In the genomic region with DNA sequence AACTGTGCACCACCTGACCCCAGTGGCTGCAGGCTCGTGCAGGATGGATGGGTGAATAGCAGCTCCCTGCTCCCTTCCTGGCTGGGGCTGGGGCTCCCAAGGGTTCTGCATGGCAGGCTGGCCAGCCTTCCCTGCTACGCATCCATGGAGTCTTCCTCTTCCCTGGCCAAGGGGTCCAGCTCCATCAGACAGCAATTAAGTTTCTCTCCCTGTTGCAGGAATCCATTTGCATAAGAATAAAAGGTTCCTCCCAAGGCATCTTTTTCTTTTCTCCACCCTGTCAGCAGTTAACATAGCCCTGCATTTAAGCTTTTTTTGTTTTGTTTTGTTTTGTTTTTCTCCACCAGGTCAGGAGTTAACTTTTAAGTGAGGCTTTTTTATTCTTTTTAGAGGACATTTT, we compare ENCODE assay signal across 17 cellular contexts. TPM values are rescaled to one million over a fixed set of nuclear protein-coding genes. Genes with fewer than 3 reads are reported as not detected.
DNase-seq lines count a peak whose midpoint lies in the region; ATAC-seq, FAIRE-seq and TF ChIP-seq lines count a peak whose summit lies in the region.
"Had no signal": no experiment of that assay in that cellular context is flagged by ENCODE, and none has a peak within 500 bp of the region (broad histone marks: within the 10 kb centered on the region; RNA-seq: fewer than 3 reads in every experiment).

No MANE protein-coding gene starts in this region.

- H2AFZ ChIP-seq in GM23338: no peak overlapping the region

- H3K27ac Mint-ChIP-seq in GM23338 (no peak overlapping the region), WTC11 (0 out of 2 replicates have a peak overlapping the region, but pooled peaks have one; percentile 60), CD14-positive monocyte (no peak overlapping the region)
- H3K27ac Mint-ChIP-seq: CD4-positive, CD25-positive, alpha-beta regulatory T cell had no signal

- CTCF ChIA-PET in WTC11 (lab: Charles Lee): interaction anchor here (1.0 to 2.0 kb wide), 5 partner anchors 16 to 235 kb away, joined by 3 to 8 read pairs (median 5); partner anchors contain the start of genes CPA1 and MEST

- H3K27ac ChIP-seq in GM23338 (ENCODE audit: low read depth): 0 out of 2 replicates have a peak overlapping the region, but pooled peaks have one; percentile 53
- peak overlapping the region; percentile 58; the same call in 1 of the 2 replicates for H3K27ac ChIP-seq in HUES6 (ENCODE audit: low read depth, low read length)
- no peak overlapping the region for H3K27ac ChIP-seq in iPS-18a (ENCODE audit: low read length)
- H3K27ac ChIP-seq: BLaER1, KMS-11 had no signal

- H3K27me3 Mint-ChIP-seq in GM23338 (ENCODE audit: insufficient read depth, low read depth, poor library complexity) (peaks cover 8% of the 10 kb centered on the region), WTC11 (ENCODE audit: low read depth) (peaks cover 8% of the 10 kb centered on the region), CD14-positive monocyte (ENCODE audit: low read depth in 3 of 3) (no peaks in the 10 kb centered on the region)

- peaks cover 18% of the 10 kb centered on the region; the same call in 1 of the 2 replicates for H3K9me3 ChIP-seq in HUES6 (ENCODE audit: control insufficient read depth, insufficient read depth, low read depth, low read length)
- H3K9me3 ChIP-seq in iPS-18a (ENCODE audit: control insufficient read depth, low read depth, low read length): peaks cover 16% of the 10 kb centered on the region

- no peaks in the 10 kb centered on the region for H3K79me2 ChIP-seq in GM23338 (replicated peaks; ENCODE audit: insufficient read depth)

- DNase-seq in GM23338 (ENCODE audit: low spot score): peak; percentile 41
- peak; percentile 19 for DNase-seq in WTC11 (ENCODE audit: low spot score)
- no peak for DNase-seq in CD14-positive monocyte (ENCODE audit: low spot score)
- no peak for DNase-seq in GDM1 (lab: John Stamatoyannopoulos, UW)
- no peak for DNase-seq in GM12892 (ENCODE audit: insufficient read length)
- no peak for DNase-seq in sciatic nerve (ENCODE audit: low spot score)
- DNase-seq: 8988T; AML-193; CD4-positive, CD25-positive, alpha-beta regulatory T cell; DMS53; GOT3 had no signal

- no peaks in the 10 kb centered on the region for H3F3A ChIP-seq in GM23338 (replicated peaks; ENCODE audit: low read depth)

- H3K36me3 ChIP-seq in GM23338 (ENCODE audit: insufficient read depth): peaks cover 15% of the 10 kb centered on the region
- H3K36me3 ChIP-seq in HUES6 (ENCODE audit: control insufficient read depth, insufficient read depth, low read length): no peaks in the 10 kb centered on the region
- H3K36me3 ChIP-seq in iPS-18a (ENCODE audit: control insufficient read depth, low read depth, low read length): no peaks in the 10 kb centered on the region
- H3K36me3 ChIP-seq: BLaER1 had no signal

- FAIRE-seq in GM12892 (lab: Jason Lieb, UNC): no peak
- FAIRE-seq: GM12878, HepG2 had no signal

- TF ChIP-seq CTCF in GM23338 (conservative IDR thresholded peaks at IDR 0.05; ENCODE audit: low read depth in 2 of 2) (no peak), WTC11 (IDR thresholded peaks at IDR 0.05) (no peak), CD14-positive monocyte (IDR thresholded peaks at IDR 0.05) (no peak)

- no peaks in the 10 kb centered on the region; the same call in 1 of the 2 replicates for H3K9me2 ChIP-seq in GM23338 (ENCODE audit: insufficient read depth)

- no peak overlapping the region for H3K9ac ChIP-seq in HUES6 (ENCODE audit: low read length)
- H3K9ac ChIP-seq in iPS-18a (ENCODE audit: low read length): no peak overlapping the region
- H3K9ac ChIP-seq: BLaER1, KMS-11 had no signal

- ATAC-seq in GM23338 (peak; percentile 74), WTC11 (peak; percentile 86), sciatic nerve (no peak)
- ATAC-seq: GM12878, HepG2 had no signal

- TF ChIP-seq POLR2A in GM12892 (IDR thresholded peaks at IDR 0.05; ENCODE audit: low read depth, low read length): no peak

- no peaks in the 10 kb centered on the region for H4K20me1 ChIP-seq in GM23338 (replicated peaks; ENCODE audit: insufficient read depth)
- H4K20me1 ChIP-seq: BLaER1 had no signal

- H3K4me1 ChIP-seq in GM23338 (ENCODE audit: insufficient read depth): peaks cover 14% of the 10 kb centered on the region; the same call in 1 of the 2 replicates
- H3K4me1 ChIP-seq in HUES6 (ENCODE audit: control insufficient read depth, insufficient read depth, low read length): peaks cover 33% of the 10 kb centered on the region
- H3K4me1 ChIP-seq in iPS-18a (ENCODE audit: control insufficient read depth, low read depth, low read length): peaks cover 23% of the 10 kb centered on the region
- H3K4me1 ChIP-seq: BLaER1 had no signal

- H3K4me3 Mint-ChIP-seq in GM23338: no peak overlapping the region
- no peak overlapping the region for H3K4me3 Mint-ChIP-seq in WTC11
- H3K4me3 Mint-ChIP-seq in CD14-positive monocyte: no peak overlapping the region
- H3K4me3 Mint-ChIP-seq: CD4-positive, CD25-positive, alpha-beta regulatory T cell had no signal

- POLR2A ChIA-PET in WTC11 (lab: Charles Lee): interaction anchor here (1.5 kb wide), 1 partner anchor 16 kb away, joined by 9 read pairs; no protein-coding TSS in a partner anchor

- H3K36me3 Mint-ChIP-seq in GM23338 (ENCODE audit: low read depth) (peaks cover 47% of the 10 kb centered on the region; the same call in 2 of the 3 replicates), WTC11 (peaks cover 58% of the 10 kb centered on the region), CD14-positive monocyte (no peaks in the 10 kb centered on the region)
- H3K36me3 Mint-ChIP-seq: CD4-positive, CD25-positive, alpha-beta regulatory T cell had no signal

- H3K9me3 Mint-ChIP-seq in GM23338: peaks cover 56% of the 10 kb centered on the region
- peaks cover 62% of the 10 kb centered on the region for H3K9me3 Mint-ChIP-seq in WTC11
- peaks cover 21 to 68% (median 60%) of the 10 kb centered on the region in 7 donors for H3K9me3 Mint-ChIP-seq in CD14-positive monocyte

- 0 out of 2 replicates have a peak overlapping the region, but pooled peaks have one; percentile 28 for H3K4me2 ChIP-seq in GM23338
- H3K4me2 ChIP-seq: BLaER1, KMS-11 had no signal

- intact Hi-C loops in CD14-positive monocyte (cut with micrococcal nuclease): no loop called here
- intact Hi-C loops in sciatic nerve (cut with DNase I): no loop called here

- H3K27me3 ChIP-seq in GM23338 (ENCODE audit: insufficient read depth) (no peaks in the 10 kb centered on the region), HUES6 (ENCODE audit: control insufficient read depth, insufficient read depth, low read length) (no peaks in the 10 kb centered on the region), iPS-18a (ENCODE audit: control insufficient read depth, insufficient read depth, low read length) (no peaks in the 10 kb centered on the region)
- H3K27me3 ChIP-seq: BLaER1 had no signal

- no peak overlapping the region for H3K4me3 ChIP-seq in GM23338
- 0 out of 2 replicates have a peak overlapping the region, but pooled peaks have one; percentile 6 for H3K4me3 ChIP-seq in HUES6 (ENCODE audit: low read depth, low read length)
- H3K4me3 ChIP-seq in iPS-18a (ENCODE audit: low read length): peak overlapping the region; percentile 4
- H3K4me3 ChIP-seq: BLaER1, GM12878 had no signal

- H3K4me1 Mint-ChIP-seq in GM23338 (peaks cover 20% of the 10 kb centered on the region), WTC11 (peaks cover 30% of the 10 kb centered on the region), CD14-positive monocyte (no peaks in the 10 kb centered on the region)
- H3K4me1 Mint-ChIP-seq: CD4-positive, CD25-positive, alpha-beta regulatory T cell had no signal

TF ChIP-seq in WTC11, 78 proteins besides CTCF, POLR2A, EP300 and RAD21:
- TF ChIP-seq ZNF317 (CRISPR knock-in tag; IDR thresholded peaks at IDR 0.05; ENCODE audit: borderline replicate concordance, low read depth) (no peak), TEAD4 (CRISPR knock-in tag; IDR thresholded peaks at IDR 0.05) (no peak), FOXJ3 (CRISPR knock-in tag; IDR thresholded peaks at IDR 0.05; ENCODE audit: borderline replicate concordance) (no peak)

RNA-seq across cellular contexts. Expression of gene CPA2, which starts 9.9 kb away (rescaled TPM):
- total RNA-seq in GM23338 (2014; rRNA removed; shearing (Covaris generic)): not detected in 2 replicates
- not detected in 2 replicates for polyA plus RNA-seq in GM23338 (2016; fragmentation: Nextera tagmentation; extraction: Ambion mirVana)
- total RNA-seq in WTC11 (2021): 0.90 to 2.3 TPM (median 1.3 TPM) in 3 replicates
- polyA plus RNA-seq in CD14-positive monocyte: not detected
- polyA plus RNA-seq in GM12892 (2012; ENCODE audit: missing spikeins): 0.76 TPM
- total RNA-seq in sciatic nerve: 1.2 TPM
- total RNA-seq: CD4-positive, CD25-positive, alpha-beta regulatory T cell; HepG2 had no signal
- polyA plus RNA-seq: CD4-positive, CD25-positive, alpha-beta regulatory T cell; HepG2 had no signal

RNA-seq across cellular contexts. Expression of gene CPA4, which starts 36.2 kb away (rescaled TPM):
- not detected in 2 replicates for total RNA-seq in GM23338 (2014; rRNA removed; shearing (Covaris generic))
- not detected in 2 replicates for polyA plus RNA-seq in GM23338 (2016; fragmentation: Nextera tagmentation; extraction: Ambion mirVana)
- 0.11 TPM in 2 of 3 replicates, not detected in the other for total RNA-seq in WTC11 (2021)
- not detected for polyA plus RNA-seq in CD14-positive monocyte
- 0.55 TPM for polyA plus RNA-seq in GM12892 (2012; ENCODE audit: missing spikeins)
- total RNA-seq in sciatic nerve: 2.3 TPM
- total RNA-seq: CD4-positive, CD25-positive, alpha-beta regulatory T cell had no signal
- polyA plus RNA-seq: CD4-positive, CD25-positive, alpha-beta regulatory T cell had no signal

RNA-seq across cellular contexts. Expression of gene SSMEM1, which starts 49.1 kb away (rescaled TPM):
- total RNA-seq in GM23338 (2014; rRNA removed; shearing (Covaris generic)): not detected in 2 replicates
- polyA plus RNA-seq in GM23338 (2016; fragmentation: Nextera tagmentation; extraction: Ambion mirVana) (not detected in 2 replicates), CD14-positive monocyte (not detected)
- total RNA-seq in WTC11 (2021) (not detected in 3 replicates), sciatic nerve (not detected)
- polyA plus RNA-seq in GM12892 (2012; ENCODE audit: missing spikeins): not detected
- total RNA-seq: CD4-positive, CD25-positive, alpha-beta regulatory T cell; GM12878; HepG2 had no signal
- polyA plus RNA-seq: CD4-positive, CD25-positive, alpha-beta regulatory T cell; GM12878; HepG2 had no signal

RNA-seq across cellular contexts. Expression of gene TMEM209, which starts 51.5 kb away (rescaled TPM):
- 18.6 and 23.6 TPM in 2 replicates for total RNA-seq in GM23338 (2014; rRNA removed; shearing (Covaris generic))
- 21.3 and 26.2 TPM in 2 replicates for polyA plus RNA-seq in GM23338 (2016; fragmentation: Nextera tagmentation; extraction: Ambion mirVana)
- total RNA-seq in WTC11 (2021): 21.0 to 25.8 TPM (median 23.5 TPM) in 3 replicates
- polyA plus RNA-seq in CD14-positive monocyte: 10 to 100 TPM in 1 of 2 donors, 1 to 10 TPM in 1; 9.6 to 16.7 TPM
- 20.1 TPM for polyA plus RNA-seq in GM12892 (2012; ENCODE audit: missing spikeins)
- total RNA-seq in sciatic nerve: 23.9 TPM

Comparison
In these comparisons a context has a peak if more than half of its experiments do, and no peak if none do; other contexts are left out.
1. DNase-seq: peak in GM23338 (single experiment) and WTC11 (single experiment); none in CD14-positive monocyte (single experiment), GDM1 (single experiment), GM12892 (single experiment) and sciatic nerve (single experiment).